Comparison of ENCODE assay signal across 6 cellular contexts in genomic region chr18:73516056-73516455, GRCh38.
DNase-seq lines count a peak whose midpoint lies in the region; ATAC-seq, FAIRE-seq and TF ChIP-seq lines count a peak whose summit lies in the region.
"Not testable (repeated sequence)": the region's sequence is repeated elsewhere in the genome, so short reads cannot be mapped to it uniquely, and the experiment has no call there.

No MANE protein-coding gene starts in this region.

- H3K27me3 ChIP-seq in mammary epithelial cell (ENCODE audit: insufficient read depth, low read length); bronchial epithelial cell (ENCODE audit: control insufficient read depth, insufficient read depth, low read length); foreskin keratinocyte: not testable (repeated sequence)

- H3K9ac ChIP-seq in mammary epithelial cell (ENCODE audit: insufficient read depth, low read length): not testable (repeated sequence)

- H3K4me2 ChIP-seq in mammary epithelial cell (ENCODE audit: insufficient read depth, low read depth, low read length): not testable (repeated sequence)

- dilution Hi-C loops in mammary epithelial cell (cut with HindIII; ENCODE audit: low sequenced_read_pairs): not testable (repeated sequence)

- H4K20me1 ChIP-seq in mammary epithelial cell (ENCODE audit: insufficient read depth, low read length): not testable (repeated sequence)

- intact Hi-C loops in mammary epithelial cell (cut with micrococcal nuclease): not testable (repeated sequence)

- H3K9me3 ChIP-seq in mammary epithelial cell (replicated peaks; ENCODE audit: insufficient read depth, low read length): not testable (repeated sequence)

- peak; percentile 60 for DNase-seq in mammary epithelial cell
- peak; percentile 77 for DNase-seq in bronchial epithelial cell (ENCODE audit: low read depth)
- DNase-seq in dermis blood vessel endothelial cell: peak; percentile 2
- peak; percentile 57 for DNase-seq in epithelial cell of esophagus (ENCODE audit: low read depth)
- peak; percentile 12 for DNase-seq in epithelial cell of prostate (ENCODE audit: low read depth, low spot score)
- peak; percentile 19 to 62 for DNase-seq in foreskin keratinocyte

- not testable (repeated sequence) for FAIRE-seq in bronchial epithelial cell (lab: Jason Lieb, UNC)

- peak; percentile 64 for ATAC-seq in foreskin keratinocyte

- H3K36me3 ChIP-seq in mammary epithelial cell (ENCODE audit: insufficient read depth, low read length); bronchial epithelial cell (ENCODE audit: control insufficient read depth, insufficient read depth, low read length): not testable (repeated sequence)

- not testable (repeated sequence) for H3K4me3 ChIP-seq in mammary epithelial cell (replicated peaks in 1 of 3; ENCODE audit: insufficient read depth in 1 of 3, low read depth in 2 of 3, low read length in 3 of 3); bronchial epithelial cell (ENCODE audit: low read depth, low read length); epithelial cell of esophagus (ENCODE audit: low read length)

- not testable (repeated sequence) for H3K27ac ChIP-seq in mammary epithelial cell (ENCODE audit: insufficient read depth, low read depth, low read length); foreskin keratinocyte
- peak overlapping the region; percentile 51 for H3K27ac ChIP-seq in epithelial cell of prostate

- 94% methylated on average over 2 of the region's 2 CpGs for WGBS in mammary epithelial cell (ENCODE audit: low coverage, missing lambda C conversion rate)

- CTCF ChIA-PET in mammary epithelial cell (lab: Charles Lee; ENCODE audit: low non-redundant PET): not testable (repeated sequence)

- not testable (repeated sequence) for H3K4me1 ChIP-seq in mammary epithelial cell (ENCODE audit: insufficient read depth, low read length); foreskin keratinocyte

- in situ Hi-C loops in mammary epithelial cell (cut with MboI; ENCODE audit: low sequenced_read_pairs in 2 of 2): not testable (repeated sequence)

- not testable (repeated sequence) for TF ChIP-seq CTCF in mammary epithelial cell (conservative IDR thresholded peaks at IDR 0.05 in 1 of 2, IDR thresholded peaks at IDR 0.05 in 1 of 2; ENCODE audit: extremely low read depth in 1 of 2, insufficient read depth in 1 of 2, low read depth in 1 of 2, low read length in 2 of 2); bronchial epithelial cell (IDR thresholded peaks at IDR 0.05; ENCODE audit: insufficient read depth, low read length, severe bottlenecking); epithelial cell of esophagus (IDR thresholded peaks at IDR 0.05; ENCODE audit: insufficient read depth, low read depth, low read length, missing control alignments); foreskin keratinocyte (conservative IDR thresholded peaks at IDR 0.05)

- not testable (repeated sequence) for H3K79me2 ChIP-seq in mammary epithelial cell (ENCODE audit: insufficient read depth, low read length)

- BruUV-seq in mammary epithelial cell (replicated peaks; lab: Mats Ljungman, UMichigan): not testable (repeated sequence)

- peak overlapping the region; percentile 17 for H2AFZ ChIP-seq in mammary epithelial cell (ENCODE audit: low read depth, low read length)

Comparison
In these comparisons a context has a peak if more than half of its experiments do, and no peak if none do; other contexts are left out.
1. DNase-seq: peak in every context shown above with its lines; median percentile 77 in bronchial epithelial cell; 60 in mammary epithelial cell; 57 in epithelial cell of esophagus; 40 in foreskin keratinocyte; 12 in epithelial cell of prostate; 2 in dermis blood vessel endothelial cell.